ENCODE assay signal across 10 cellular contexts in the genomic region with DNA sequence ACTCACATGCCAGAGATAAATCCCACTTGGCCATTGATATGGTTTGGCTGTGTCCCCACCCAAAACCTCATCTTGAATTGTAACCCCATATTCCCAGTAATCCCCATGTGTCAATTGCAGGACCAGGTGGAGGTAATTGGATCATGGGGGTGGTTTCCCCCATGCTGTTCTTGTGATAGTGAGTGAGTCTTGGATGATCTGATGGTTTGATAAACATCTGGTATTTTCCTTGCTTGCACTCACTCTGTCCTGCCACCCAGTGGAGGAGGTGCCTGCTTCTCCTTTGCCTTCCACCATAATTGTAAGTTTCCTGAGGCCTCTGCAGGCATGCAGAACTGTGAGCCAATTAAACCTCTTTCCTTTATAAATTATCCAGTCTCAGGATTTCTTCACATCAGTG. TPM values are rescaled to one million over a fixed set of nuclear protein-coding genes. Genes with fewer than 3 reads are reported as not detected.
DNase-seq lines count a peak whose midpoint lies in the region; TF ChIP-seq lines count a peak whose summit lies in the region.
"Not testable (repeated sequence)": the region's sequence is repeated elsewhere in the genome, so short reads cannot be mapped to it uniquely, and the experiment has no call there.
"Had no signal": no experiment of that assay in that cellular context is flagged by ENCODE, and none has a peak within 500 bp of the region (broad histone marks: within the 10 kb centered on the region; RNA-seq: fewer than 3 reads in every experiment).

No MANE protein-coding gene starts in this region.

- H3F3A ChIP-seq in Loucy (ENCODE audit: low read depth) = not testable (repeated sequence)

- in situ Hi-C loops in SK-MEL-5 (cut with HindIII; ENCODE audit: low pct_unique_long_range_greater_than_20kb, low sequenced_read_pairs); astrocyte of the spinal cord (cut with HindIII; ENCODE audit: low sequenced_read_pairs): not testable (repeated sequence)

- H2AK5ac ChIP-seq in mesendoderm (ENCODE audit: low read length) = not testable (repeated sequence)

- not testable (repeated sequence) for H3K18ac ChIP-seq in mesendoderm (ENCODE audit: low read length)

- not testable (repeated sequence) for H3K9ac ChIP-seq in Loucy (ENCODE audit: low read depth, low read length, poor library complexity, severe bottlenecking); mesendoderm (ENCODE audit: low read length)

- not testable (repeated sequence) for H3K27me3 ChIP-seq in Loucy (ENCODE audit: insufficient read depth, low read length, poor library complexity, severe bottlenecking); mesendoderm (ENCODE audit: insufficient read depth, low read length, poor library complexity)

- H3K56ac ChIP-seq in mesendoderm (ENCODE audit: low read length) = not testable (repeated sequence)

- not testable (repeated sequence) for H4K5ac ChIP-seq in mesendoderm (ENCODE audit: low read length)

- not testable (repeated sequence) for H2AFZ ChIP-seq in Loucy (ENCODE audit: low read length)

- TF ChIP-seq CTCF in 22Rv1 (IDR thresholded peaks at IDR 0.05) (peak; percentile 20; the same call in 1 of the 2 replicates), Loucy (conservative IDR thresholded peaks at IDR 0.05; ENCODE audit: low read length) (peak; percentile 34), astrocyte of the spinal cord (IDR thresholded peaks at IDR 0.05; ENCODE audit: low read depth, low read length) (peak; percentile 2), epithelial cell of esophagus (IDR thresholded peaks at IDR 0.05; ENCODE audit: insufficient read depth, low read depth, low read length, missing control alignments) (peak; percentile 17)

- not testable (repeated sequence) for H3K9me3 ChIP-seq in Loucy (ENCODE audit: insufficient read depth, low read depth, low read length)

- not testable (repeated sequence) for H3K79me2 ChIP-seq in Loucy (ENCODE audit: insufficient read depth, low read length); mesendoderm (ENCODE audit: control insufficient read depth, insufficient read depth, low read length)

- H3K4me3 ChIP-seq in Loucy (ENCODE audit: low read length, poor library complexity, severe bottlenecking); astrocyte of the spinal cord (ENCODE audit: low read depth, low read length); epithelial cell of esophagus (ENCODE audit: low read length); mesendoderm (ENCODE audit: low read length): not testable (repeated sequence)

- not testable (repeated sequence) for H3K4ac ChIP-seq in mesendoderm (ENCODE audit: low read depth, low read length)

- DNase-seq in DMS53 (lab: John Stamatoyannopoulos, UW) (peak; percentile 9), NCI-H82 (lab: John Stamatoyannopoulos, UW) (peak; percentile 65), SK-MEL-5 (ENCODE audit: low read depth, low spot score) (peak; percentile 10), epithelial cell of esophagus (ENCODE audit: low read depth) (peak; percentile 6), mesendoderm (peak; percentile 81)
- not testable (repeated sequence) for DNase-seq in astrocyte of the spinal cord (ENCODE audit: low read depth, low spot score)

- H3K79me1 ChIP-seq in mesendoderm (ENCODE audit: low read length) = not testable (repeated sequence)

- not testable (repeated sequence) for H4K20me1 ChIP-seq in Loucy (ENCODE audit: insufficient read depth, low read length, poor library complexity, severe bottlenecking)

- not testable (repeated sequence) for H3K23ac ChIP-seq in mesendoderm (ENCODE audit: low read length)

- H3K9me2 ChIP-seq in Loucy (replicated peaks; ENCODE audit: low read depth, low read length) = not testable (repeated sequence)

- H4K8ac ChIP-seq in mesendoderm (ENCODE audit: low read depth, low read length) = not testable (repeated sequence)

- H3K27ac ChIP-seq in 22Rv1; mesendoderm (ENCODE audit: low read depth, low read length): not testable (repeated sequence)

- not testable (repeated sequence) for H3K4me2 ChIP-seq in Loucy (ENCODE audit: low read depth, low read length, poor library complexity, severe bottlenecking); mesendoderm (ENCODE audit: low read length)

- H3K4me1 ChIP-seq in Loucy (ENCODE audit: insufficient read depth, low read length, poor library complexity, severe bottlenecking); mesendoderm (ENCODE audit: control insufficient read depth, low read depth, low read length): not testable (repeated sequence)

- H2BK5ac ChIP-seq in mesendoderm (ENCODE audit: low read length) = not testable (repeated sequence)

- H3K36me3 ChIP-seq in Loucy (ENCODE audit: insufficient read depth, low read length); mesendoderm (ENCODE audit: control insufficient read depth, insufficient read depth, low read length): not testable (repeated sequence)

- H2BK120ac ChIP-seq in mesendoderm (ENCODE audit: low read depth, low read length) = not testable (repeated sequence)

- H2BK15ac ChIP-seq in mesendoderm (replicated peaks; ENCODE audit: low read depth) = not testable (repeated sequence)

RNA-seq across cellular contexts. Expression of gene B3GAT2, which starts 50.4 kb away (rescaled TPM):
- 0.03 TPM in 1 of 2 replicates, not detected in the other for total RNA-seq in SK-MEL-5 (2014; rRNA removed; shearing (Covaris generic))
- polyA plus RNA-seq in SK-MEL-5 (2015; cell fraction: cytosol; rRNA removed) = 0.01 TPM in 1 of 2 replicates, not detected in the other
- polyA plus RNA-seq in SK-MEL-5 (2015; cell fraction: nucleus; rRNA removed) = 0.19 and 0.41 TPM in 2 replicates
- polyA plus RNA-seq in mesendoderm (2013, experiment 1 of 2) = 0.21 TPM
- 0.24 TPM for polyA plus RNA-seq in mesendoderm (2013, experiment 2 of 2)
- total RNA-seq: CD4-positive, alpha-beta T cell; H4 had no signal
